Comparison of ENCODE assay signal across 9 cellular contexts in genomic region chr17:7352910-7353635, GRCh38. TPM values are rescaled to one million over a fixed set of nuclear protein-coding genes. Genes with fewer than 3 reads are reported as not detected.
DNase-seq lines count a peak whose midpoint lies in the region; ATAC-seq and TF ChIP-seq lines count a peak whose summit lies in the region.
"Had no signal": no experiment of that assay in that cellular context is flagged by ENCODE, and none has a peak within 500 bp of the region (broad histone marks: within the 10 kb centered on the region; RNA-seq: fewer than 3 reads in every experiment).

No MANE protein-coding gene starts in this region.

- intact Hi-C loops in gastrocnemius medialis (cut with DNase I; ENCODE audit: low total_unique reads) = loop anchor here (1.0 to 2.0 kb wide), 4 partner anchors 50 to 208 kb away; partner anchors contain the start of genes POLR2A and SENP3

- H3K27ac ChIP-seq in VCaP (peak overlapping the region; percentile 91; the same call in 1 of the 2 replicates), gastrocnemius medialis (peak overlapping the region; percentile 93 to 98 (median 96))

- TF ChIP-seq CTCF in GM06990 (IDR thresholded peaks at IDR 0.05; ENCODE audit: insufficient read depth, low read length, poor library complexity, severe bottlenecking) (no peak), VCaP (conservative IDR thresholded peaks at IDR 0.05) (no peak), fibroblast of villous mesenchyme (IDR thresholded peaks at IDR 0.05; ENCODE audit: insufficient read depth, low read depth, low read length) (no peak), gastrocnemius medialis (IDR thresholded peaks at IDR 0.05 in 4 of 5, conservative IDR thresholded peaks at IDR 0.05 in 1 of 5) (no peak)

- no peak for ATAC-seq in gastrocnemius medialis
- ATAC-seq in GM19395 (IDR thresholded peaks at IDR 0.05; ENCODE audit: unreplicated experiment) = no peak
- no peak for ATAC-seq in HG03139 (IDR thresholded peaks at IDR 0.05; ENCODE audit: unreplicated experiment)

- peaks cover 6% of the 10 kb centered on the region for H3K36me3 ChIP-seq in GM06990 (ENCODE audit: control insufficient read depth, insufficient read depth, low read length)
- no peaks in the 10 kb centered on the region for H3K36me3 ChIP-seq in gastrocnemius medialis

- in situ Hi-C loops in gastrocnemius medialis (cut with MboI; ENCODE audit: low sequenced_read_pairs in 4 of 4) = loop anchor here in 2 of 4 donors (25.0 kb wide), 2 partner anchors 159 to 184 kb away; partner anchors contain the start of gene TNFSF12 (in 1 of the 2)

- no peak for TF ChIP-seq POLR2A in gastrocnemius medialis (IDR thresholded peaks at IDR 0.05)

- no peak for DNase-seq in GM06990 (ENCODE audit: extremely low read depth, insufficient read length)
- DNase-seq in fibroblast of villous mesenchyme (ENCODE audit: low read depth) = no peak
- no peak for DNase-seq in gastrocnemius medialis
- no peak for DNase-seq in A172 (ENCODE audit: low spot score)
- DNase-seq in stimulated activated CD4-positive, alpha-beta T cell treated with anti-CD3 and anti-CD28 coated beads, Interleukin-12 subunit alpha, Interleukin-12 subunit beta, amount 100 ng/mL, for 4 hours = no peak
- DNase-seq: activated CD4-positive, alpha-beta T cell treated with anti-CD3 and anti-CD28 coated beads, Interleukin-2, amount 50 U/mL, for 48 hours had no signal

- H3K9me3 ChIP-seq in gastrocnemius medialis = no peaks in the 10 kb centered on the region

- peaks cover 26 to 38% of the 10 kb centered on the region in 2 donors for H3K4me1 ChIP-seq in gastrocnemius medialis

- H3K4me3 ChIP-seq in GM06990 (replicated peaks; ENCODE audit: low read depth, low read length) (peak overlapping the region; percentile 75), fibroblast of villous mesenchyme (ENCODE audit: low read depth, low read length) (peak overlapping the region; percentile 94), gastrocnemius medialis (peak overlapping the region; percentile 71 to 100 (median 84))

- H3K27me3 ChIP-seq in GM06990 (replicated peaks; ENCODE audit: control insufficient read depth, insufficient read depth, low read length) = no peaks in the 10 kb centered on the region
- no peaks in the 10 kb centered on the region for H3K27me3 ChIP-seq in gastrocnemius medialis

RNA-seq across cellular contexts. Expression of gene KCTD11, which starts 1.1 kb away (rescaled TPM):
- 7.4 and 8.6 TPM in 2 replicates for total RNA-seq in fibroblast of villous mesenchyme
- total RNA-seq in gastrocnemius medialis = 1 to 10 TPM; 3.6 to 7.0 (median 4.6) TPM
- total RNA-seq in A172 (2014; rRNA removed; shearing (Covaris generic)) = 13.9 and 19.5 TPM in 2 replicates

RNA-seq across cellular contexts. Expression of gene TMEM95, which starts 1.9 kb away (rescaled TPM):
- not detected in 2 replicates for total RNA-seq in fibroblast of villous mesenchyme
- not detected for total RNA-seq in gastrocnemius medialis
- not detected in 2 replicates for total RNA-seq in A172 (2014; rRNA removed; shearing (Covaris generic))

RNA-seq across cellular contexts. Expression of gene ACAP1, which starts 16.7 kb away (rescaled TPM):
- total RNA-seq in fibroblast of villous mesenchyme (1.9 and 3.9 TPM in 2 replicates), gastrocnemius medialis (10 to 100 TPM in 1 of 4 donors, 1 to 10 TPM in 1, under 1 TPM in 2; 0.22 to 16.3 (median 1.7) TPM)
- total RNA-seq in A172 (2014; rRNA removed; shearing (Covaris generic)) = 0.90 and 4.1 TPM in 2 replicates

RNA-seq across cellular contexts. Expression of gene NEURL4, which starts 23.9 kb away (rescaled TPM):
- total RNA-seq in fibroblast of villous mesenchyme = 15.1 and 19.4 TPM in 2 replicates
- total RNA-seq in gastrocnemius medialis = 10 to 100 TPM; 21.8 to 26.7 (median 23.5) TPM
- total RNA-seq in A172 (2014; rRNA removed; shearing (Covaris generic)) = 9.8 and 12.2 TPM in 2 replicates

RNA-seq across cellular contexts. Expression of gene TNK1, which starts 27.8 kb away (rescaled TPM):
- total RNA-seq in fibroblast of villous mesenchyme (under 0.01 and 2.2 TPM in 2 replicates), gastrocnemius medialis (1 to 10 TPM in 1 of 4 donors, under 1 TPM in 1, not detected in 2; 0.13 to 2.2 TPM)
- total RNA-seq in A172 (2014; rRNA removed; shearing (Covaris generic)) = 0.07 TPM in 1 of 2 replicates, not detected in the other
